Comparison of ENCODE assay signal across 2 cellular contexts in the genomic region with DNA sequence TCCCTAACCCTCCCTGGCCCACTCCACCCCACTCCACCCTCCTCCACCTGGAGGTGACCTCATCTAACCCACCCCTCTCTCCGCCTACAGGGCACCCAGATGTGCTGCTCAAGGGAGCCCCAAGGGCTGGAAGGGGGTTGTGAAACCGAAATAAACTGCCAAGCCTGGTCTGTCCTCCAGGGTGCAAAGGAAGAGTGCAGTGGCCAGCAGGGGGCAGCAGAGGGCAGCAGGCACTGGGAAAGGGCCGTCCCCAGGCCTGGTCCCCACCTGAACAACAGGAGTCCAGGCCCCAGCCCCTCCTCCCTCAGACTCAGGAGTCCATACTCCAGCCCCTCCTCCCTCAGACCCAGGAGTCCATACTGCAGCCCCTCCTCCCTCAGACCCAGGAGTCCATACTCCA.
A peak's percentile ranks its signal among the peaks of the same experiment; 100 is the strongest.
TF ChIP-seq lines count a peak whose summit lies in the region.

No MANE protein-coding gene starts in this region.

TF ChIP-seq in HCT116, 20 proteins besides CTCF, POLR2A, EP300 and RAD21:
- TF ChIP-seq CEBPB (IDR thresholded peaks at IDR 0.05; ENCODE audit: low read depth) (no peak), YY1 (IDR thresholded peaks at IDR 0.05; ENCODE audit: extremely low read depth, insufficient replicate concordance, low read depth, low read length) (peak; percentile 23), TCF7L2 (IDR thresholded peaks at IDR 0.05; ENCODE audit: borderline replicate concordance, extremely low read depth, insufficient read depth, insufficient read length) (no peak), ZNF274 (IDR thresholded peaks at IDR 0.05; ENCODE audit: low read depth, low read length) (no peak), SIN3A (IDR thresholded peaks at IDR 0.05; ENCODE audit: low read depth) (no peak), EZH2phosphoT487 (IDR thresholded peaks at IDR 0.05; ENCODE audit: borderline replicate concordance) (no peak), EZH2 (IDR thresholded peaks at IDR 0.05) (no peak)
TF ChIP-seq in HCT116: peak in this region for 1.

TF ChIP-seq in GM12878, 131 proteins besides CTCF, POLR2A, EP300 and RAD21:
- 0 out of 2 replicates have a peak, but pooled peaks have one; percentile 61 for TF ChIP-seq HDGF (IDR thresholded peaks at IDR 0.05)
- TF ChIP-seq, protein P1, sequence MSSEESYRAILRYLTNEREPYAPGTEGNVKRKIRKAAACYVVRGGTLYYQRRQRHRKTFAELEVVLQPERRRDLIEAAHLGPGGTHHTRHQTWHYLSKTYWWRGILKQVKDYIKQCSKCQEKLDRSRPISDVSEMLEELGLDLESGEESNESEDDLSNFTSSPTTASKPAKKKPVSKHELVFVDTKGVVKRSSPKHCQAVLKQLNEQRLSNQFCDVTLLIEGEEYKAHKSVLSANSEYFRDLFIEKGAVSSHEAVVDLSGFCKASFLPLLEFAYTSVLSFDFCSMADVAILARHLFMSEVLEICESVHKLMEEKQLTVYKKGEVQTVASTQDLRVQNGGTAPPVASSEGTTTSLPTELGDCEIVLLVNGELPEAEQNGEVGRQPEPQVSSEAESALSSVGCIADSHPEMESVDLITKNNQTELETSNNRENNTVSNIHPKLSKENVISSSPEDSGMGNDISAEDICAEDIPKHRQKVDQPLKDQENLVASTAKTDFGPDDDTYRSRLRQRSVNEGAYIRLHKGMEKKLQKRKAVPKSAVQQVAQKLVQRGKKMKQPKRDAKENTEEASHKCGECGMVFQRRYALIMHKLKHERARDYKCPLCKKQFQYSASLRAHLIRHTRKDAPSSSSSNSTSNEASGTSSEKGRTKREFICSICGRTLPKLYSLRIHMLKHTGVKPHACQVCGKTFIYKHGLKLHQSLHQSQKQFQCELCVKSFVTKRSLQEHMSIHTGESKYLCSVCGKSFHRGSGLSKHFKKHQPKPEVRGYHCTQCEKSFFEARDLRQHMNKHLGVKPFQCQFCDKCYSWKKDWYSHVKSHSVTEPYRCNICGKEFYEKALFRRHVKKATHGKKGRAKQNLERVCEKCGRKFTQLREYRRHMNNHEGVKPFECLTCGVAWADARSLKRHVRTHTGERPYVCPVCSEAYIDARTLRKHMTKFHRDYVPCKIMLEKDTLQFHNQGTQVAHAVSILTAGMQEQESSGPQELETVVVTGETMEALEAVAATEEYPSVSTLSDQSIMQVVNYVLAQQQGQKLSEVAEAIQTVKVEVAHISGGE (CRISPR knock-in tag; IDR thresholded peaks at IDR 0.05): no peak
- no peak for TF ChIP-seq YBX1 (IDR thresholded peaks at IDR 0.05)
- TF ChIP-seq STAT1 (conservative IDR thresholded peaks at IDR 0.05): no peak
- TF ChIP-seq EED (IDR thresholded peaks at IDR 0.05; ENCODE audit: low read depth): peak; percentile 65; the same call in 1 of the 2 replicates
- TF ChIP-seq SPI1 (IDR thresholded peaks at IDR 0.05; ENCODE audit: borderline replicate concordance, insufficient read depth, low read depth, low read length): peak; percentile 3; the same call in 1 of the 2 replicates
- no peak for TF ChIP-seq SUPT20H (IDR thresholded peaks at IDR 0.05; ENCODE audit: borderline replicate concordance, control insufficient read depth, low read depth, low read length)
- TF ChIP-seq RELA (IDR thresholded peaks at IDR 0.05; ENCODE audit: borderline replicate concordance, partially characterized antibody): no peak
- TF ChIP-seq, protein P2, sequence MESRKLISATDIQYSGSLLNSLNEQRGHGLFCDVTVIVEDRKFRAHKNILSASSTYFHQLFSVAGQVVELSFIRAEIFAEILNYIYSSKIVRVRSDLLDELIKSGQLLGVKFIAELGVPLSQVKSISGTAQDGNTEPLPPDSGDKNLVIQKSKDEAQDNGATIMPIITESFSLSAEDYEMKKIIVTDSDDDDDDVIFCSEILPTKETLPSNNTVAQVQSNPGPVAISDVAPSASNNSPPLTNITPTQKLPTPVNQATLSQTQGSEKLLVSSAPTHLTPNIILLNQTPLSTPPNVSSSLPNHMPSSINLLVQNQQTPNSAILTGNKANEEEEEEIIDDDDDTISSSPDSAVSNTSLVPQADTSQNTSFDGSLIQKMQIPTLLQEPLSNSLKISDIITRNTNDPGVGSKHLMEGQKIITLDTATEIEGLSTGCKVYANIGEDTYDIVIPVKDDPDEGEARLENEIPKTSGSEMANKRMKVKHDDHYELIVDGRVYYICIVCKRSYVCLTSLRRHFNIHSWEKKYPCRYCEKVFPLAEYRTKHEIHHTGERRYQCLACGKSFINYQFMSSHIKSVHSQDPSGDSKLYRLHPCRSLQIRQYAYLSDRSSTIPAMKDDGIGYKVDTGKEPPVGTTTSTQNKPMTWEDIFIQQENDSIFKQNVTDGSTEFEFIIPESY (IDR thresholded peaks at IDR 0.05): no peak
- peak; percentile 63 for TF ChIP-seq ATF7 (IDR thresholded peaks at IDR 0.05; ENCODE audit: low read depth)
- peak in 1 of 2 experiments; percentile 24; a peak in 1 of 4 replicates for TF ChIP-seq IKZF2 (IDR thresholded peaks at IDR 0.05)
- peak; percentile 62; the same call in 1 of the 2 replicates for TF ChIP-seq YY1 (IDR thresholded peaks at IDR 0.05; ENCODE audit: low read depth, low read length)
- TF ChIP-seq SP1 (IDR thresholded peaks at IDR 0.05; ENCODE audit: low read depth, low read length): peak; percentile 44
- TF ChIP-seq, protein P3, sequence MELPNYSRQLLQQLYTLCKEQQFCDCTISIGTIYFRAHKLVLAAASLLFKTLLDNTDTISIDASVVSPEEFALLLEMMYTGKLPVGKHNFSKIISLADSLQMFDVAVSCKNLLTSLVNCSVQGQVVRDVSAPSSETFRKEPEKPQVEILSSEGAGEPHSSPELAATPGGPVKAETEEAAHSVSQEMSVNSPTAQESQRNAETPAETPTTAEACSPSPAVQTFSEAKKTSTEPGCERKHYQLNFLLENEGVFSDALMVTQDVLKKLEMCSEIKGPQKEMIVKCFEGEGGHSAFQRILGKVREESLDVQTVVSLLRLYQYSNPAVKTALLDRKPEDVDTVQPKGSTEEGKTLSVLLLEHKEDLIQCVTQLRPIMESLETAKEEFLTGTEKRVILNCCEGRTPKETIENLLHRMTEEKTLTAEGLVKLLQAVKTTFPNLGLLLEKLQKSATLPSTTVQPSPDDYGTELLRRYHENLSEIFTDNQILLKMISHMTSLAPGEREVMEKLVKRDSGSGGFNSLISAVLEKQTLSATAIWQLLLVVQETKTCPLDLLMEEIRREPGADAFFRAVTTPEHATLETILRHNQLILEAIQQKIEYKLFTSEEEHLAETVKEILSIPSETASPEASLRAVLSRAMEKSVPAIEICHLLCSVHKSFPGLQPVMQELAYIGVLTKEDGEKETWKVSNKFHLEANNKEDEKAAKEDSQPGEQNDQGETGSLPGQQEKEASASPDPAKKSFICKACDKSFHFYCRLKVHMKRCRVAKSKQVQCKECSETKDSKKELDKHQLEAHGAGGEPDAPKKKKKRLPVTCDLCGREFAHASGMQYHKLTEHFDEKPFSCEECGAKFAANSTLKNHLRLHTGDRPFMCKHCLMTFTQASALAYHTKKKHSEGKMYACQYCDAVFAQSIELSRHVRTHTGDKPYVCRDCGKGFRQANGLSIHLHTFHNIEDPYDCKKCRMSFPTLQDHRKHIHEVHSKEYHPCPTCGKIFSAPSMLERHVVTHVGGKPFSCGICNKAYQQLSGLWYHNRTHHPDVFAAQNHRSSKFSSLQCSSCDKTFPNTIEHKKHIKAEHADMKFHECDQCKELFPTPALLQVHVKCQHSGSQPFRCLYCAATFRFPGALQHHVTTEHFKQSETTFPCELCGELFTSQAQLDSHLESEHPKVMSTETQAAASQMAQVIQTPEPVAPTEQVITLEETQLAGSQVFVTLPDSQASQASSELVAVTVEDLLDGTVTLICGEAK (IDR thresholded peaks at IDR 0.05; ENCODE audit: borderline replicate concordance): no peak
- peak; percentile 73 for TF ChIP-seq SMC3 (IDR thresholded peaks at IDR 0.05; ENCODE audit: borderline replicate concordance, low read length)
- no peak for TF ChIP-seq ZSCAN29 (IDR thresholded peaks at IDR 0.05)
- no peak for TF ChIP-seq SREBF2 (IDR thresholded peaks at IDR 0.05; ENCODE audit: low read length)
- TF ChIP-seq RCOR1 (conservative IDR thresholded peaks at IDR 0.05; ENCODE audit: low read depth, low read length): no peak
- peak; percentile 28; the same call in 1 of the 2 replicates for TF ChIP-seq IKZF1 (conservative IDR thresholded peaks at IDR 0.05)
- 0 out of 2 replicates have a peak, but pooled peaks have one; percentile 26 for TF ChIP-seq CHD2 (IDR thresholded peaks at IDR 0.05; ENCODE audit: borderline replicate concordance, low read depth, low read length)
- TF ChIP-seq HDAC2 (IDR thresholded peaks at IDR 0.05): no peak
- TF ChIP-seq TCF12 (IDR thresholded peaks at IDR 0.05; ENCODE audit: low read depth, low read length): peak; percentile 48; the same call in 1 of the 2 replicates
- no peak for TF ChIP-seq SMAD1 (IDR thresholded peaks at IDR 0.05; ENCODE audit: low read depth, partially characterized antibody)
- TF ChIP-seq CHD1 (IDR thresholded peaks at IDR 0.05; ENCODE audit: low read depth, low read length): no peak
- peak; percentile 32; the same call in 1 of the 2 replicates for TF ChIP-seq MYB (IDR thresholded peaks at IDR 0.05; ENCODE audit: borderline replicate concordance, low read depth, low read length)
- TF ChIP-seq, protein P4, sequence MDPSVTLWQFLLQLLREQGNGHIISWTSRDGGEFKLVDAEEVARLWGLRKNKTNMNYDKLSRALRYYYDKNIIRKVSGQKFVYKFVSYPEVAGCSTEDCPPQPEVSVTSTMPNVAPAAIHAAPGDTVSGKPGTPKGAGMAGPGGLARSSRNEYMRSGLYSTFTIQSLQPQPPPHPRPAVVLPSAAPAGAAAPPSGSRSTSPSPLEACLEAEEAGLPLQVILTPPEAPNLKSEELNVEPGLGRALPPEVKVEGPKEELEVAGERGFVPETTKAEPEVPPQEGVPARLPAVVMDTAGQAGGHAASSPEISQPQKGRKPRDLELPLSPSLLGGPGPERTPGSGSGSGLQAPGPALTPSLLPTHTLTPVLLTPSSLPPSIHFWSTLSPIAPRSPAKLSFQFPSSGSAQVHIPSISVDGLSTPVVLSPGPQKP (IDR thresholded peaks at IDR 0.05; ENCODE audit: low read depth, low read length): no peak
- TF ChIP-seq BHLHE40 (IDR thresholded peaks at IDR 0.05; ENCODE audit: borderline replicate concordance in 1 of 2, low read depth in 2 of 2, low read length in 1 of 2): peak in 1 of 2 experiments; percentile 44; a peak in 1 of 4 replicates
- 0 out of 2 replicates have a peak, but pooled peaks have one; percentile 28 for TF ChIP-seq RUNX3 (IDR thresholded peaks at IDR 0.05; ENCODE audit: low read length)
- TF ChIP-seq IRF4 (IDR thresholded peaks at IDR 0.05; ENCODE audit: low read depth, low read length): peak; percentile 69
- TF ChIP-seq JUNB (IDR thresholded peaks at IDR 0.05): 0 out of 2 replicates have a peak, but pooled peaks have one; percentile 16
